Comparison of ENCODE assay signal across 20 cellular contexts in the genomic region with DNA sequence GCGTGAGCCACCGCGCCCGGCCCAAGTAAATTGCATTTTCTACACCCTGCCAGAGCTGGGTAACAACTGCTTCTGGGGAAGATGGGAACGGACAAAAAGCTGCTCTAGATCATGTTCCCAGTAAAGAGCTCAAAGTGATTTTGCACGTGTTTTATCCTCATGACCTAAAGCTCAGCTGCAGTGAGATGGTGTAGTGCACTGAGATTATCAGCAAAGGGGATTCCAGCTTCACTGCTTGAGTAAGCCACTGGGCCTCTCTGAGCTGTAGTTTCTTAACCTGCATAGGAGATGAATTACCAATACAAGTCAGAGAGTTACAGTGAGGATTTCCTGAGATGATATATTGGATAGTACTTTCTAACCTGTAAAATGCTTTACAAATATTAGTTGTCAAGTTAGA. TPM values are rescaled to one million over a fixed set of nuclear protein-coding genes. Genes with fewer than 3 reads are reported as not detected.
DNase-seq lines count a peak whose midpoint lies in the region; ATAC-seq lines count a peak whose summit lies in the region.
"Had no signal": no experiment of that assay in that cellular context is flagged by ENCODE, and none has a peak within 500 bp of the region (broad histone marks: within the 10 kb centered on the region; RNA-seq: fewer than 3 reads in every experiment).

No MANE protein-coding gene starts in this region.

- peak; percentile 33 for ATAC-seq in Right ventricle myocardium inferior
- ATAC-seq in HG02840 (IDR thresholded peaks at IDR 0.05; ENCODE audit: low FRiP score, unreplicated experiment) = no peak
- ATAC-seq: GM23338, K562, Panc1 had no signal

- DNase-seq in Right ventricle myocardium inferior (ENCODE audit: missing footprints) (no peak), cardiac septum (ENCODE audit: low spot score) (no peak), inferior parietal cortex (ENCODE audit: extremely low spot score) (peak; percentile 47), GM03348 (ENCODE audit: low spot score) (no peak), NCI-H524 treated with DMSO at 0.1 percent for 48 hours (lab: John Stamatoyannopoulos, UW) (no peak)
- no peak for DNase-seq in stimulated activated CD4-positive, alpha-beta T cell treated with anti-CD3 and anti-CD28 coated beads, Interleukin-15, amount 100 ng/mL, for 24 hours
- DNase-seq: CD8-positive, alpha-beta memory T cell; DMS79 treated with DMSO at 0.1 percent for 48 hours; GDM1; MV-4-11; NCI-H1417; NCI-H187 treated with DMSO at 0.1 percent for 48 hours; NCI-H748 treated with DMSO at 0.1 percent for 48 hours; SHP77 had no signal

- intact Hi-C loops in Right ventricle myocardium inferior (cut with DNase I) (no loop called here), cardiac septum (cut with DNase I) (no loop called here)

- peak overlapping the region; percentile 97 for H3K27ac ChIP-seq in angular gyrus (ENCODE audit: low read depth, low read length)
- H3K27ac ChIP-seq: BLaER1 had no signal

RNA-seq across cellular contexts. Expression of a gene that starts 57.8 kb away (rescaled TPM):
- total RNA-seq in Right ventricle myocardium inferior (153 TPM), cardiac septum (90.1 TPM)
